20 cellular contexts compared by ENCODE assay signal in genomic region chr11:104159356-104159755, GRCh38. TPM values are rescaled to one million over a fixed set of nuclear protein-coding genes. Genes with fewer than 3 reads are reported as not detected.
"Had no signal": no experiment of that assay in that cellular context is flagged by ENCODE, and none has a peak within 500 bp of the region (broad histone marks: within the 10 kb centered on the region; RNA-seq: fewer than 3 reads in every experiment).

No MANE protein-coding gene starts in this region.

- ATAC-seq: effector memory CD8-positive, alpha-beta T cell; left lobe of liver had no signal

- H3K27me3 ChIP-seq: cardiac muscle cell, thyroid gland had no signal

- H3K27ac ChIP-seq: cardiac muscle cell, sigmoid colon, spleen, thyroid gland had no signal

- H3K9me3 ChIP-seq: sigmoid colon, spleen, thyroid gland had no signal

- H3K4me1 ChIP-seq: thyroid gland had no signal

- H3K4me3 ChIP-seq: cardiac muscle cell, lung, sigmoid colon, spleen, thyroid gland had no signal

- DNase-seq: activated CD4-positive, alpha-beta T cell treated with anti-CD3 and anti-CD28 coated beads, Interleukin-2, amount 50 U/mL, for 1 hour; activated CD8-positive, alpha-beta memory T cell treated with anti-CD3 and anti-CD28 coated beads, Interleukin-2, amount 50 U/mL, for 4 hours; activated effector memory CD4-positive, alpha-beta T cell treated with Interleukin-2 at 50 U/mL for 16 hours; activated naive CD4-positive, alpha-beta T cell treated with anti-CD3 and anti-CD28 coated beads, Interleukin-2, amount 10 ng/mL, durations not matched to agents 7 days and 5 days; activated T-cell treated with anti-CD3 and anti-CD28 coated beads, Interleukin-2, amount 50 U/mL, for 48 hours; effector memory CD8-positive, alpha-beta T cell; hypothalamus; nephron progenitor cell; occipital lobe; posterior cingulate gyrus; sigmoid colon; spleen; stimulated activated naive CD4-positive, alpha-beta T cell treated with Interleukin-2 at 50 U/mL for 16 hours; T1000; thyroid gland had no signal

- H3K36me3 ChIP-seq: cardiac muscle cell, sigmoid colon, spleen, thyroid gland had no signal

- FAIRE-seq: keratinocyte had no signal

RNA-seq across cellular contexts. Expression of gene PDGFD, which starts 4.6 kb away (rescaled TPM):
- total RNA-seq: T-helper 1 cell treated with Interleukin-12 subunit alpha and Interleukin-12 subunit beta and Interleukin-4 antibody, amounts not matched to agents 30 ng/mL and 1 ng/mL, for 36 hours had no signal
